ENCODE assay signal across 1 cellular context in genomic region chr3:12165909-12166308, GRCh38.
TF ChIP-seq lines count a peak whose summit lies in the region.

No MANE protein-coding gene starts in this region.

TF ChIP-seq in K562, 482 proteins besides CTCF, POLR2A, EP300 and RAD21:
- TF ChIP-seq TCF3 (CRISPR knock-in tag; IDR thresholded peaks at IDR 0.05): peak; percentile 13; the same call in 1 of the 2 replicates
- TF ChIP-seq DEAF1 (CRISPR knock-in tag; IDR thresholded peaks at IDR 0.05): peak; percentile 52
- no peak for TF ChIP-seq PRDM10 (IDR thresholded peaks at IDR 0.05; ENCODE audit: partially characterized antibody)
- peak; percentile 30; the same call in 1 of the 2 replicates for TF ChIP-seq CBFA2T3 (IDR thresholded peaks at IDR 0.05)
TF ChIP-seq in K562: peak in this region for 3.
